In the genomic region with DNA sequence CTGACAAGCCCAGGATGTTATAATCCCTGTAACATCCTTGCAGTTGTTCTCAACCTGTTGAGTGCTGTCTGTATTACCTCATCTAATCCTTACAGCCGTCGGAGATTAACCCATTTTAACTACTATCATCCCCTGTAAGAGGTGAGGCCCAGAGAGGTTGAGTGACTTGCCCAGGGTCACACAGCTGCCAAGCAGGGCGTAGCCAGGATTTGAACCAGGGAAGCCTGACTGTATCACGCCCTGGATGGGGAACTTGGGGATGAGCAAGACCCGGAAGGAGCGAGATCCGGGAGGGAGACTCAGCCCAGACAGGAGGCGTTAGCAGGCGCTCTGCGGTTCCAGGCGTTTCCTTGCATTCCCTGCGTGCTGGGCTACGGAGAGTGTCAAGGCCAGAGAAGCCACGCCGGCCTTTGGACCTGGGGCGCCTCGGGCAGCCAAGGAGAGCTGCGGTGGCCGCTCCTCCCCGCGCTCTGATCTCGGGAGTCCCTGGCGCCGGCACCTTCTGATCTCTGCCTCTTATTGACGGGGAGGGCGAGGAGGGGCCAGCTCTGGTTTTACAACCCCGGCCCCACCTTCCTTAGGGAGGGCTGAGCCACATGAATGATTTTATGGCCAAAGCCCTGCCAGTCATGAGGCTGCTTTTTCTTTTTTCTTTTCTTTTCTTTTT, we compare ENCODE assay signal across 1 cellular context.
TF ChIP-seq lines count a peak whose summit lies in the region.

No MANE protein-coding gene starts in this region.

TF ChIP-seq in HepG2, 621 proteins besides CTCF, POLR2A, EP300 and RAD21 (continued from another document and continues in another):
- TF ChIP-seq, protein P1, sequence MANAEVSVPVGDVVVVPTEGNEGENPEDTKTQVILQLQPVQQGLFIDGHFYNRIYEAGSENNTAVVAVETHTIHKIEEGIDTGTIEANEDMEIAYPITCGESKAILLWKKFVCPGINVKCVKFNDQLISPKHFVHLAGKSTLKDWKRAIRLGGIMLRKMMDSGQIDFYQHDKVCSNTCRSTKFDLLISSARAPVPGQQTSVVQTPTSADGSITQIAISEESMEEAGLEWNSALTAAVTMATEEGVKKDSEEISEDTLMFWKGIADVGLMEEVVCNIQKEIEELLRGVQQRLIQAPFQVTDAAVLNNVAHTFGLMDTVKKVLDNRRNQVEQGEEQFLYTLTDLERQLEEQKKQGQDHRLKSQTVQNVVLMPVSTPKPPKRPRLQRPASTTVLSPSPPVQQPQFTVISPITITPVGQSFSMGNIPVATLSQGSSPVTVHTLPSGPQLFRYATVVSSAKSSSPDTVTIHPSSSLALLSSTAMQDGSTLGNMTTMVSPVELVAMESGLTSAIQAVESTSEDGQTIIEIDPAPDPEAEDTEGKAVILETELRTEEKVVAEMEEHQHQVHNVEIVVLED (CRISPR knock-in tag; IDR thresholded peaks at IDR 0.05; ENCODE audit: borderline replicate concordance): peak; percentile 53; the same call in 1 of the 2 replicates
- TF ChIP-seq NFRKB (IDR thresholded peaks at IDR 0.05): no peak
- peak; percentile 93 for TF ChIP-seq ZNF205 (CRISPR knock-in tag; IDR thresholded peaks at IDR 0.05)
- no peak for TF ChIP-seq ZNF780A (CRISPR knock-in tag; IDR thresholded peaks at IDR 0.05)
- 0 out of 2 replicates have a peak, but pooled peaks have one; percentile 75 for TF ChIP-seq ZNF550 (CRISPR knock-in tag; IDR thresholded peaks at IDR 0.05; ENCODE audit: borderline replicate concordance)
- no peak for TF ChIP-seq CBX2 (IDR thresholded peaks at IDR 0.05; ENCODE audit: low read depth, low read length)
- no peak for TF ChIP-seq CBX2 (CRISPR knock-in tag; IDR thresholded peaks at IDR 0.05; ENCODE audit: low read depth)
- no peak for TF ChIP-seq FOXC1 (CRISPR knock-in tag; IDR thresholded peaks at IDR 0.05; ENCODE audit: borderline replicate concordance)
- TF ChIP-seq ZNF570 (CRISPR knock-in tag; IDR thresholded peaks at IDR 0.05; ENCODE audit: borderline replicate concordance): no peak
- no peak for TF ChIP-seq HNRNPK (IDR thresholded peaks at IDR 0.05; ENCODE audit: low read depth, low read length, poor library complexity, severe bottlenecking)
- TF ChIP-seq PLRG1 (conservative IDR thresholded peaks at IDR 0.05): no peak
- TF ChIP-seq ZFP37 (CRISPR knock-in tag; IDR thresholded peaks at IDR 0.05; ENCODE audit: borderline replicate concordance): no peak
- TF ChIP-seq, protein P2, sequence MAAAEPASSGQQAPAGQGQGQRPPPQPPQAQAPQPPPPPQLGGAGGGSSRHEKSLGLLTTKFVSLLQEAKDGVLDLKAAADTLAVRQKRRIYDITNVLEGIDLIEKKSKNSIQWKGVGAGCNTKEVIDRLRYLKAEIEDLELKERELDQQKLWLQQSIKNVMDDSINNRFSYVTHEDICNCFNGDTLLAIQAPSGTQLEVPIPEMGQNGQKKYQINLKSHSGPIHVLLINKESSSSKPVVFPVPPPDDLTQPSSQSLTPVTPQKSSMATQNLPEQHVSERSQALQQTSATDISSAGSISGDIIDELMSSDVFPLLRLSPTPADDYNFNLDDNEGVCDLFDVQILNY (CRISPR knock-in tag; conservative IDR thresholded peaks at IDR 0.05): no peak
- no peak for TF ChIP-seq MYNN (CRISPR knock-in tag; IDR thresholded peaks at IDR 0.05; ENCODE audit: low read depth)
- TF ChIP-seq, protein P3, sequence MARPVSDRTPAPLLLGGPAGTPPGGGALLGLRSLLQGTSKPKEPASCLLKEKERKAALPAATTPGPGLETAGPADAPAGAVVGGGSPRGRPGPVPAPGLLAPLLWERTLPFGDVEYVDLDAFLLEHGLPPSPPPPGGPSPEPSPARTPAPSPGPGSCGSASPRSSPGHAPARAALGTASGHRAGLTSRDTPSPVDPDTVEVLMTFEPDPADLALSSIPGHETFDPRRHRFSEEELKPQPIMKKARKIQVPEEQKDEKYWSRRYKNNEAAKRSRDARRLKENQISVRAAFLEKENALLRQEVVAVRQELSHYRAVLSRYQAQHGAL (CRISPR knock-in tag; IDR thresholded peaks at IDR 0.05; ENCODE audit: not compliant biosample characterization): no peak
- no peak for TF ChIP-seq ZNF562 (CRISPR knock-in tag; IDR thresholded peaks at IDR 0.05; ENCODE audit: borderline replicate concordance)
- peak; percentile 92 for TF ChIP-seq ZSCAN21 (CRISPR knock-in tag; IDR thresholded peaks at IDR 0.05; ENCODE audit: borderline replicate concordance)
- peak; percentile 96 for TF ChIP-seq ESRRA (CRISPR knock-in tag; IDR thresholded peaks at IDR 0.05; ENCODE audit: low read depth)
- TF ChIP-seq ZNF260 (CRISPR knock-in tag; IDR thresholded peaks at IDR 0.05; ENCODE audit: borderline replicate concordance, low read depth): no peak
- TF ChIP-seq GATA4 (IDR thresholded peaks at IDR 0.05; ENCODE audit: borderline replicate concordance, low read depth): no peak
- TF ChIP-seq JDP2 (CRISPR knock-in tag; IDR thresholded peaks at IDR 0.05; ENCODE audit: borderline replicate concordance): no peak; the same call in 1 of the 2 replicates
- TF ChIP-seq ZNF563 (CRISPR knock-in tag; IDR thresholded peaks at IDR 0.05): peak; percentile 87
- TF ChIP-seq ZNF737 (CRISPR knock-in tag; IDR thresholded peaks at IDR 0.05; ENCODE audit: borderline replicate concordance): no peak
- no peak for TF ChIP-seq ZNF775 (CRISPR knock-in tag; IDR thresholded peaks at IDR 0.05; ENCODE audit: borderline replicate concordance)
- peak; percentile 79 for TF ChIP-seq BCL6 (CRISPR knock-in tag; IDR thresholded peaks at IDR 0.05)
- TF ChIP-seq, protein P4, sequence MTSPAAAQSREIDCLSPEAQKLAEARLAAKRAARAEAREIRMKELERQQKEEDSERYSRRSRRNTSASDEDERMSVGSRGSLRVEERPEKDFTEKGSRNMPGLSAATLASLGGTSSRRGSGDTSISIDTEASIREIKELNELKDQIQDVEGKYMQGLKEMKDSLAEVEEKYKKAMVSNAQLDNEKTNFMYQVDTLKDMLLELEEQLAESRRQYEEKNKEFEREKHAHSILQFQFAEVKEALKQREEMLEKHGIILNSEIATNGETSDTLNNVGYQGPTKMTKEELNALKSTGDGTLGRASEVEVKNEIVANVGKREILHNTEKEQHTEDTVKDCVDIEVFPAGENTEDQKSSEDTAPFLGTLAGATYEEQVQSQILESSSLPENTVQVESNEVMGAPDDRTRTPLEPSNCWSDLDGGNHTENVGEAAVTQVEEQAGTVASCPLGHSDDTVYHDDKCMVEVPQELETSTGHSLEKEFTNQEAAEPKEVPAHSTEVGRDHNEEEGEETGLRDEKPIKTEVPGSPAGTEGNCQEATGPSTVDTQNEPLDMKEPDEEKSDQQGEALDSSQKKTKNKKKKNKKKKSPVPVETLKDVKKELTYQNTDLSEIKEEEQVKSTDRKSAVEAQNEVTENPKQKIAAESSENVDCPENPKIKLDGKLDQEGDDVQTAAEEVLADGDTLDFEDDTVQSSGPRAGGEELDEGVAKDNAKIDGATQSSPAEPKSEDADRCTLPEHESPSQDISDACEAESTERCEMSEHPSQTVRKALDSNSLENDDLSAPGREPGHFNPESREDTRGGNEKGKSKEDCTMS (CRISPR knock-in tag; conservative IDR thresholded peaks at IDR 0.05): no peak
- no peak for TF ChIP-seq ZFYVE20 (CRISPR knock-in tag; IDR thresholded peaks at IDR 0.05; ENCODE audit: borderline replicate concordance, low read depth)
- no peak for TF ChIP-seq FOXK2 (IDR thresholded peaks at IDR 0.05)
- TF ChIP-seq KDM2A (CRISPR knock-in tag; IDR thresholded peaks at IDR 0.05; ENCODE audit: borderline replicate concordance, low read depth): peak; percentile 81
- TF ChIP-seq KAT8 (CRISPR knock-in tag; IDR thresholded peaks at IDR 0.05): peak; percentile 74
- TF ChIP-seq, protein P5, sequence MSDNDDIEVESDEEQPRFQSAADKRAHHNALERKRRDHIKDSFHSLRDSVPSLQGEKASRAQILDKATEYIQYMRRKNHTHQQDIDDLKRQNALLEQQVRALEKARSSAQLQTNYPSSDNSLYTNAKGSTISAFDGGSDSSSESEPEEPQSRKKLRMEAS (IDR thresholded peaks at IDR 0.05): peak; percentile 90
- 0 out of 2 replicates have a peak, but pooled peaks have one; percentile 42 for TF ChIP-seq ARNT2 (CRISPR knock-in tag; IDR thresholded peaks at IDR 0.05; ENCODE audit: low read depth)
- peak; percentile 94 for TF ChIP-seq IRF2 (CRISPR knock-in tag; IDR thresholded peaks at IDR 0.05)
- TF ChIP-seq SSRP1 (CRISPR knock-in tag; IDR thresholded peaks at IDR 0.05): peak; percentile 80; the same call in 1 of the 2 replicates
- TF ChIP-seq ZNF589 (CRISPR knock-in tag; conservative IDR thresholded peaks at IDR 0.05): no peak; the same call in 1 of the 2 replicates
- peak; percentile 48; the same call in 1 of the 2 replicates for TF ChIP-seq FOSL1 (CRISPR knock-in tag; IDR thresholded peaks at IDR 0.05; ENCODE audit: borderline replicate concordance)
- TF ChIP-seq ZNF549 (CRISPR knock-in tag; IDR thresholded peaks at IDR 0.05): 0 out of 2 replicates have a peak, but pooled peaks have one; percentile 53
- TF ChIP-seq, protein P6, sequence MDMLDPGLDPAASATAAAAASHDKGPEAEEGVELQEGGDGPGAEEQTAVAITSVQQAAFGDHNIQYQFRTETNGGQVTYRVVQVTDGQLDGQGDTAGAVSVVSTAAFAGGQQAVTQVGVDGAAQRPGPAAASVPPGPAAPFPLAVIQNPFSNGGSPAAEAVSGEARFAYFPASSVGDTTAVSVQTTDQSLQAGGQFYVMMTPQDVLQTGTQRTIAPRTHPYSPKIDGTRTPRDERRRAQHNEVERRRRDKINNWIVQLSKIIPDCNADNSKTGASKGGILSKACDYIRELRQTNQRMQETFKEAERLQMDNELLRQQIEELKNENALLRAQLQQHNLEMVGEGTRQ (IDR thresholded peaks at IDR 0.05; ENCODE audit: low read depth, low read length): no peak
- TF ChIP-seq, protein P6 (CRISPR knock-in tag; IDR thresholded peaks at IDR 0.05; ENCODE audit: borderline replicate concordance): no peak
- peak; percentile 73 for TF ChIP-seq ZNF430 (CRISPR knock-in tag; IDR thresholded peaks at IDR 0.05)
- peak; percentile 79; the same call in 1 of the 2 replicates for TF ChIP-seq ZKSCAN1 (IDR thresholded peaks at IDR 0.05; ENCODE audit: low read length)
- no peak for TF ChIP-seq FIP1L1 (IDR thresholded peaks at IDR 0.05; ENCODE audit: borderline replicate concordance, insufficient read depth, low read depth, low read length)
- peak; percentile 96 for TF ChIP-seq RARA (CRISPR knock-in tag; IDR thresholded peaks at IDR 0.05)
- TF ChIP-seq, protein P7, sequence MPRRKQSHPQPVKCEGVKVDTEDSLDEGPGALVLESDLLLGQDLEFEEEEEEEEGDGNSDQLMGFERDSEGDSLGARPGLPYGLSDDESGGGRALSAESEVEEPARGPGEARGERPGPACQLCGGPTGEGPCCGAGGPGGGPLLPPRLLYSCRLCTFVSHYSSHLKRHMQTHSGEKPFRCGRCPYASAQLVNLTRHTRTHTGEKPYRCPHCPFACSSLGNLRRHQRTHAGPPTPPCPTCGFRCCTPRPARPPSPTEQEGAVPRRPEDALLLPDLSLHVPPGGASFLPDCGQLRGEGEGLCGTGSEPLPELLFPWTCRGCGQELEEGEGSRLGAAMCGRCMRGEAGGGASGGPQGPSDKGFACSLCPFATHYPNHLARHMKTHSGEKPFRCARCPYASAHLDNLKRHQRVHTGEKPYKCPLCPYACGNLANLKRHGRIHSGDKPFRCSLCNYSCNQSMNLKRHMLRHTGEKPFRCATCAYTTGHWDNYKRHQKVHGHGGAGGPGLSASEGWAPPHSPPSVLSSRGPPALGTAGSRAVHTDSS (CRISPR knock-in tag; conservative IDR thresholded peaks at IDR 0.05): no peak
- TF ChIP-seq, protein P8, sequence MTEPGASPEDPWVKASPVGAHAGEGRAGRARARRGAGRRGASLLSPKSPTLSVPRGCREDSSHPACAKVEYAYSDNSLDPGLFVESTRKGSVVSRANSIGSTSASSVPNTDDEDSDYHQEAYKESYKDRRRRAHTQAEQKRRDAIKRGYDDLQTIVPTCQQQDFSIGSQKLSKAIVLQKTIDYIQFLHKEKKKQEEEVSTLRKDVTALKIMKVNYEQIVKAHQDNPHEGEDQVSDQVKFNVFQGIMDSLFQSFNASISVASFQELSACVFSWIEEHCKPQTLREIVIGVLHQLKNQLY (CRISPR knock-in tag; IDR thresholded peaks at IDR 0.05): peak; percentile 72
- no peak for TF ChIP-seq ZNF850 (CRISPR knock-in tag; conservative IDR thresholded peaks at IDR 0.05)
- TF ChIP-seq, protein P9, sequence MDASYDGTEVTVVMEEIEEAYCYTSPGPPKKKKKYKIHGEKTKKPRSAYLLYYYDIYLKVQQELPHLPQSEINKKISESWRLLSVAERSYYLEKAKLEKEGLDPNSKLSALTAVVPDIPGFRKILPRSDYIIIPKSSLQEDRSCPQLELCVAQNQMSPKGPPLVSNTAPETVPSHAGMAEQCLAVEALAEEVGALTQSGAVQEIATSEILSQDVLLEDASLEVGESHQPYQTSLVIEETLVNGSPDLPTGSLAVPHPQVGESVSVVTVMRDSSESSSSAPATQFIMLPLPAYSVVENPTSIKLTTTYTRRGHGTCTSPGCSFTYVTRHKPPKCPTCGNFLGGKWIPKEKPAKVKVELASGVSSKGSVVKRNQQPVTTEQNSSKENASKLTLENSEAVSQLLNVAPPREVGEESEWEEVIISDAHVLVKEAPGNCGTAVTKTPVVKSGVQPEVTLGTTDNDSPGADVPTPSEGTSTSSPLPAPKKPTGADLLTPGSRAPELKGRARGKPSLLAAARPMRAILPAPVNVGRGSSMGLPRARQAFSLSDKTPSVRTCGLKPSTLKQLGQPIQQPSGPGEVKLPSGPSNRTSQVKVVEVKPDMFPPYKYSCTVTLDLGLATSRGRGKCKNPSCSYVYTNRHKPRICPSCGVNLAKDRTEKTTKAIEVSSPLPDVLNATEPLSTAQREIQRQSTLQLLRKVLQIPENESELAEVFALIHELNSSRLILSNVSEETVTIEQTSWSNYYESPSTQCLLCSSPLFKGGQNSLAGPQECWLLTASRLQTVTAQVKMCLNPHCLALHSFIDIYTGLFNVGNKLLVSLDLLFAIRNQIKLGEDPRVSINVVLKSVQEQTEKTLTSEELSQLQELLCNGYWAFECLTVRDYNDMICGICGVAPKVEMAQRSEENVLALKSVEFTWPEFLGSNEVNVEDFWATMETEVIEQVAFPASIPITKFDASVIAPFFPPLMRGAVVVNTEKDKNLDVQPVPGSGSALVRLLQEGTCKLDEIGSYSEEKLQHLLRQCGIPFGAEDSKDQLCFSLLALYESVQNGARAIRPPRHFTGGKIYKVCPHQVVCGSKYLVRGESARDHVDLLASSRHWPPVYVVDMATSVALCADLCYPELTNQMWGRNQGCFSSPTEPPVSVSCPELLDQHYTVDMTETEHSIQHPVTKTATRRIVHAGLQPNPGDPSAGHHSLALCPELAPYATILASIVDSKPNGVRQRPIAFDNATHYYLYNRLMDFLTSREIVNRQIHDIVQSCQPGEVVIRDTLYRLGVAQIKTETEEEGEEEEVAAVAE (CRISPR knock-in tag; IDR thresholded peaks at IDR 0.05; ENCODE audit: borderline replicate concordance): peak; percentile 81; the same call in 1 of the 2 replicates
- TF ChIP-seq MEIS2 (CRISPR knock-in tag; IDR thresholded peaks at IDR 0.05): peak; percentile 83
- TF ChIP-seq ZNF317 (CRISPR knock-in tag; IDR thresholded peaks at IDR 0.05): 0 out of 2 replicates have a peak, but pooled peaks have one; percentile 42
- TF ChIP-seq ZNF883 (CRISPR knock-in tag; IDR thresholded peaks at IDR 0.05; ENCODE audit: not compliant biosample characterization): no peak
